ENCODE assay signal across 10 cellular contexts in the genomic region with DNA sequence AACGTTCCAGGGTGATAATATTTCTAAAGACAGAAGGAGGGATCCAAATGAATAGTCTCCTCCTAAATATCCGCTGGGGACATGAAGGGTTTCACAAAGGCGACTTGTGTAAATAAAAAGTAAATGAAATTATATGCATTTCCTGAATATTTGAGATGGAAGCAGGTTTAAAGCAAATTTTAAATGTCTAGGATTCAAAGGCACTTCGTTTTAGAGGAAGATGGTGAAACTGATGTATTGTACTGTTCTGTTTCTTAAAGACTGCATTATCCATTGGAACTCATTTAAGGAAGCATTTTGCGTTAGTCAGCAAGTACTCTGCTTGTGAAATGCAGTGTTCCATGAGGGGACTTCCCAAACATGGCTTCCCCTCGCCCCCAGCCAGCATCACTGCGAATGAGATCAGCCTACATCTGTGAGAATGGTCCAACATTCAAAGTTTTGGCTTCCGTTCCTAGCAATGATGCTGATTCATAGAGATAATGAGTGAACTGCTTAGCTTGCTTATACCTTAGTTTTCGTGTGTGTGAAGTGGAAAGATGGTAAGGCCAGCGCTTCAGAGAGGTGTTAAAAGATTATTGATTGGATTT. TPM values are rescaled to one million over a fixed set of nuclear protein-coding genes. Genes with fewer than 3 reads are reported as not detected.
DNase-seq lines count a peak whose midpoint lies in the region; ATAC-seq and TF ChIP-seq lines count a peak whose summit lies in the region.
"Had no signal": no experiment of that assay in that cellular context is flagged by ENCODE, and none has a peak within 500 bp of the region (broad histone marks: within the 10 kb centered on the region; RNA-seq: fewer than 3 reads in every experiment).

No MANE protein-coding gene starts in this region.

- peaks cover 0 to 15% (median 6%) of the 10 kb centered on the region in 5 donors for H3K9me3 Mint-ChIP-seq in CD8-positive, alpha-beta memory T cell
- peaks cover 0 to 5% (median 0%) of the 10 kb centered on the region in 6 donors for H3K9me3 Mint-ChIP-seq in immature natural killer cell

- H2AFZ ChIP-seq in OCI-LY3 (ENCODE audit: low read depth, low read length) (no peak overlapping the region), mesenchymal stem cell (ENCODE audit: low read depth, low read length) (no peak overlapping the region)

- H3K18ac ChIP-seq in mesenchymal stem cell (ENCODE audit: low read depth in 1 of 2, low read length in 2 of 2) = no peak overlapping the region

- peak overlapping the region; percentile 88 for H3K4me2 ChIP-seq in OCI-LY3 (ENCODE audit: low read length)
- H3K4me2 ChIP-seq in mesenchymal stem cell (ENCODE audit: low read length, poor library complexity, severe bottlenecking) = no peak overlapping the region

- peaks cover 4% of the 10 kb centered on the region for H3K27me3 ChIP-seq in CD8-positive, alpha-beta memory T cell (ENCODE audit: insufficient read depth, low read length, poor library complexity, severe bottlenecking)
- H3K27me3 ChIP-seq in OCI-LY3 (ENCODE audit: low read depth, low read length) (no peaks in the 10 kb centered on the region), mesenchymal stem cell (ENCODE audit: control insufficient read depth in 1 of 2, insufficient read depth in 1 of 2, low read length in 2 of 2) (peaks cover 21 to 24% of the 10 kb centered on the region in 2 experiments)

- no peaks in the 10 kb centered on the region for H3K36me3 ChIP-seq in CD8-positive, alpha-beta memory T cell (ENCODE audit: insufficient read depth, low read length)
- H3K36me3 ChIP-seq in OCI-LY3 (replicated peaks; ENCODE audit: low read depth, low read length) = no peaks in the 10 kb centered on the region
- H3K36me3 ChIP-seq in mesenchymal stem cell (ENCODE audit: control insufficient read depth in 1 of 2, insufficient read depth in 2 of 2, low read depth in 1 of 2, low read length in 2 of 2) = no peaks in the 10 kb centered on the region

- peaks cover 10 to 17% (median 15%) of the 10 kb centered on the region in 3 donors for H3K4me1 Mint-ChIP-seq in CD8-positive, alpha-beta memory T cell
- peaks cover 19 to 23% of the 10 kb centered on the region in 2 donors for H3K4me1 Mint-ChIP-seq in immature natural killer cell

- no peak overlapping the region for H2BK15ac ChIP-seq in mesenchymal stem cell (ENCODE audit: low read depth, poor library complexity, severe bottlenecking)

- peak overlapping the region in 5 of 7 donors; percentile 3 to 74 (median 68) for H3K4me3 Mint-ChIP-seq in CD8-positive, alpha-beta memory T cell
- H3K4me3 Mint-ChIP-seq in immature natural killer cell = peak overlapping the region in 3 of 5 donors; percentile 68 to 73 (median 72)

- H3K27me3 Mint-ChIP-seq in CD8-positive, alpha-beta memory T cell = peaks cover 26 to 47% of the 10 kb centered on the region in 2 donors
- peaks cover 5 to 16% (median 9%) of the 10 kb centered on the region in 3 donors for H3K27me3 Mint-ChIP-seq in immature natural killer cell (ENCODE audit: low read depth in 3 of 3)

- no peak overlapping the region for H2BK12ac ChIP-seq in mesenchymal stem cell (ENCODE audit: low read length in 2 of 2)

- TF ChIP-seq CTCF in 22Rv1 (IDR thresholded peaks at IDR 0.05) (no peak), OCI-LY3 (IDR thresholded peaks at IDR 0.05; ENCODE audit: low read depth, low read length) (no peak)

- peaks cover 7% of the 10 kb centered on the region for H4K20me1 ChIP-seq in OCI-LY3 (ENCODE audit: insufficient read depth, low read length)

- WGBS in mesenchymal stem cell = 60% methylated on average over 10 of the region's 10 CpGs

- no peak overlapping the region for H3K27ac Mint-ChIP-seq in CD8-positive, alpha-beta memory T cell
- no peak overlapping the region for H3K27ac Mint-ChIP-seq in immature natural killer cell

- no peak overlapping the region for H2BK120ac ChIP-seq in mesenchymal stem cell (ENCODE audit: low read depth, low read length)

- no peak overlapping the region for H3K4ac ChIP-seq in mesenchymal stem cell (ENCODE audit: low read depth in 1 of 2, low read length in 2 of 2)

- peaks cover 24% of the 10 kb centered on the region for H3K79me2 ChIP-seq in OCI-LY3 (ENCODE audit: low read length)

- H3K4me3 ChIP-seq in CD8-positive, alpha-beta memory T cell (ENCODE audit: low read length) = no peak overlapping the region
- H3K4me3 ChIP-seq in OCI-LY3 (ENCODE audit: low read length) = peak overlapping the region; percentile 98
- no peak overlapping the region for H3K4me3 ChIP-seq in mesenchymal stem cell (ENCODE audit: insufficient read depth in 1 of 2, low read depth in 1 of 2, low read length in 2 of 2)

- peak overlapping the region; percentile 82; the same call in 1 of the 2 replicates for H3K27ac ChIP-seq in 22Rv1
- H3K27ac ChIP-seq in CD8-positive, alpha-beta memory T cell (ENCODE audit: low read depth, low read length) = no peak overlapping the region
- no peak overlapping the region for H3K27ac ChIP-seq in OCI-LY3 (ENCODE audit: low read length)
- no peak overlapping the region for H3K27ac ChIP-seq in mesenchymal stem cell (ENCODE audit: low read length, poor library complexity, severe bottlenecking)

- H3K4me1 ChIP-seq in CD8-positive, alpha-beta memory T cell (ENCODE audit: insufficient read depth, low read length) = peaks cover 8% of the 10 kb centered on the region
- H3K4me1 ChIP-seq in OCI-LY3 (ENCODE audit: low read length) (peaks cover 12% of the 10 kb centered on the region), mesenchymal stem cell (ENCODE audit: control insufficient read depth, insufficient read depth, low read depth, low read length) (peaks cover 14% of the 10 kb centered on the region)

- CTCF ChIA-PET in CD8-positive, alpha-beta memory T cell (lab: Charles Lee) = no interaction called here

- H3K36me3 Mint-ChIP-seq in CD8-positive, alpha-beta memory T cell = peaks cover 0 to 4% (median 0%) of the 10 kb centered on the region in 3 donors
- H3K36me3 Mint-ChIP-seq in immature natural killer cell = peaks cover 0 to 4% (median 0%) of the 10 kb centered on the region in 3 donors

- no peak overlapping the region for H2BK5ac ChIP-seq in mesenchymal stem cell (ENCODE audit: low read depth, low read length, poor library complexity, severe bottlenecking)

- no peaks in the 10 kb centered on the region for H3K79me1 ChIP-seq in mesenchymal stem cell (replicated peaks; ENCODE audit: low read length, poor library complexity, severe bottlenecking)

- H2AK5ac ChIP-seq in mesenchymal stem cell (ENCODE audit: low read length, severe bottlenecking) = no peak overlapping the region

- no peak for DNase-seq in CD8-positive, alpha-beta memory T cell
- DNase-seq in immature natural killer cell (no peak), NCI-H345 (lab: John Stamatoyannopoulos, UW) (no peak), mesenchymal stem cell (no peak)
- no peak for DNase-seq in activated T-cell treated with anti-CD3 and anti-CD28 coated beads, Interleukin-2, amount 50 U/mL, for 1 hour
- DNase-seq: activated CD4-positive, CD25-positive, alpha-beta regulatory T cell; NCI-H1417 treated with DMSO at 0.1 percent for 48 hours had no signal

- H3K14ac ChIP-seq in mesenchymal stem cell (ENCODE audit: low read length in 2 of 2) = no peak overlapping the region

- POLR2A ChIA-PET in CD8-positive, alpha-beta memory T cell (lab: Charles Lee) = no interaction called here

- H4K91ac ChIP-seq in mesenchymal stem cell (ENCODE audit: low read length) = no peak overlapping the region

- no peak overlapping the region for H3K23ac ChIP-seq in mesenchymal stem cell (ENCODE audit: low read length in 2 of 2)

- H3K9me3 ChIP-seq in CD8-positive, alpha-beta memory T cell (ENCODE audit: low read length) = no peaks in the 10 kb centered on the region
- H3K9me3 ChIP-seq in OCI-LY3 (ENCODE audit: insufficient read depth, low read length) (no peaks in the 10 kb centered on the region), mesenchymal stem cell (ENCODE audit: control insufficient read depth, low read length) (no peaks in the 10 kb centered on the region)

- no peak for ATAC-seq in HG02588 (IDR thresholded peaks at IDR 0.05; ENCODE audit: unreplicated experiment)

- H3K9ac ChIP-seq in OCI-LY3 (ENCODE audit: low read length) = peak overlapping the region; percentile 96; the same call in 1 of the 2 replicates
- H3K9ac ChIP-seq in mesenchymal stem cell (ENCODE audit: low read length) = no peak overlapping the region

- no peak overlapping the region for H4K8ac ChIP-seq in mesenchymal stem cell (ENCODE audit: low read length)

RNA-seq across cellular contexts. Expression of gene RAB39A, which starts 1.5 kb away (rescaled TPM):
- total RNA-seq in CD8-positive, alpha-beta memory T cell = under 1 TPM; 0.11 to 0.20 TPM
- not detected for polyA plus RNA-seq in CD8-positive, alpha-beta memory T cell
- polyA plus RNA-seq in immature natural killer cell = not detected
- polyA plus RNA-seq in mesenchymal stem cell (2013, experiment 1 of 2) = 0.03 TPM
- 0.01 TPM for polyA plus RNA-seq in mesenchymal stem cell (2013, experiment 2 of 2)
